ENCODE assay signal across 2 cellular contexts in genomic region chr15:73924258-73924921, GRCh38.
TF ChIP-seq lines count a peak whose summit lies in the region.

No MANE protein-coding gene starts in this region.

TF ChIP-seq in GM23338, 12 proteins besides CTCF, POLR2A, EP300 and RAD21 (continued from another document):
- no peak for TF ChIP-seq ETS1 (IDR thresholded peaks at IDR 0.05)
- TF ChIP-seq ZNF114 (CRISPR knock-in tag; IDR thresholded peaks at IDR 0.05): no peak
- TF ChIP-seq POLR2AphosphoS5 (IDR thresholded peaks at IDR 0.05; ENCODE audit: low read depth): no peak
- no peak for TF ChIP-seq ZNF462 (CRISPR knock-in tag; IDR thresholded peaks at IDR 0.05)
- TF ChIP-seq EZH2phosphoT487 (IDR thresholded peaks at IDR 0.05; ENCODE audit: unreplicated experiment): no peak
- no peak for TF ChIP-seq JUNB (IDR thresholded peaks at IDR 0.05; ENCODE audit: unreplicated experiment)
- TF ChIP-seq NANOG (IDR thresholded peaks at IDR 0.05; ENCODE audit: borderline replicate concordance): no peak
- TF ChIP-seq CREB1 (CRISPR knock-in tag; IDR thresholded peaks at IDR 0.05; ENCODE audit: low read depth): no peak
- no peak for TF ChIP-seq REST (IDR thresholded peaks at IDR 0.05; ENCODE audit: unreplicated experiment)
- TF ChIP-seq ZNF331 (CRISPR knock-in tag; IDR thresholded peaks at IDR 0.05; ENCODE audit: low read depth): no peak
- TF ChIP-seq STAT1 (IDR thresholded peaks at IDR 0.05; ENCODE audit: unreplicated experiment): no peak

TF ChIP-seq in K562, 482 proteins besides CTCF, POLR2A, EP300 and RAD21:
- no peak for TF ChIP-seq TCF15 (CRISPR knock-in tag; IDR thresholded peaks at IDR 0.05)
- peak; percentile 19; the same call in 1 of the 2 replicates for TF ChIP-seq ZNF263 (CRISPR knock-in tag; IDR thresholded peaks at IDR 0.05; ENCODE audit: borderline replicate concordance)
